In genomic region chr7:48052748-48053147, GRCh38 we compare ENCODE assay signal across 13 cellular contexts. TPM values are rescaled to one million over a fixed set of nuclear protein-coding genes. Genes with fewer than 3 reads are reported as not detected.
DNase-seq lines count a peak whose midpoint lies in the region; ATAC-seq and TF ChIP-seq lines count a peak whose summit lies in the region.
"Had no signal": no experiment of that assay in that cellular context is flagged by ENCODE, and none has a peak within 500 bp of the region (broad histone marks: within the 10 kb centered on the region; RNA-seq: fewer than 3 reads in every experiment).

No MANE protein-coding gene starts in this region.

- H3K27me3 Mint-ChIP-seq in T-helper 17 cell = no peaks in the 10 kb centered on the region
- H3K27me3 Mint-ChIP-seq: dendritic cell treated with granulocyte-macrophage colony-stimulating factor and Interleukin-4, amounts not matched to agents 40 ng/mL and 50 ng/mL, for 4 days had no signal

- no peak overlapping the region for H3K4me3 ChIP-seq in kidney epithelial cell (ENCODE audit: low read depth, low read length)
- H3K4me3 ChIP-seq: ovary had no signal

- H3K9me3 ChIP-seq in T-helper 17 cell (ENCODE audit: control insufficient read depth, low read length, poor library complexity, severe bottlenecking) = no peaks in the 10 kb centered on the region
- H3K9me3 ChIP-seq: ovary had no signal

- peak overlapping the region; percentile 72 for H3K27ac Mint-ChIP-seq in T-helper 17 cell
- H3K27ac Mint-ChIP-seq: dendritic cell treated with granulocyte-macrophage colony-stimulating factor and Interleukin-4, amounts not matched to agents 40 ng/mL and 50 ng/mL, for 4 days had no signal

- ATAC-seq in GM18520 (IDR thresholded peaks at IDR 0.05; ENCODE audit: unreplicated experiment) (peak; percentile 78), HG02884 (IDR thresholded peaks at IDR 0.05; ENCODE audit: unreplicated experiment) (peak; percentile 77), T-helper 17 cell (peak; percentile 33), Right ventricle myocardium superior (ENCODE audit: poor library complexity) (no peak)

- no peak overlapping the region for H3K4me3 Mint-ChIP-seq in T-helper 17 cell
- H3K4me3 Mint-ChIP-seq: dendritic cell treated with granulocyte-macrophage colony-stimulating factor and Interleukin-4, amounts not matched to agents 40 ng/mL and 50 ng/mL, for 4 days had no signal

- DNase-seq in T-helper 17 cell (no peak), kidney epithelial cell (ENCODE audit: low read depth) (peak; percentile 39), Right ventricle myocardium superior (no peak), NCI-H1930 (lab: John Stamatoyannopoulos, UW) (no peak), Kasumi-1 (lab: John Stamatoyannopoulos, UW) (no peak)
- DNase-seq in effector CD8-positive, alpha-beta T cell (lab: John Stamatoyannopoulos, UW) = no peak
- DNase-seq: activated CD8-positive, alpha-beta memory T cell treated with anti-CD3 and anti-CD28 coated beads, Interleukin-2, amount 50 U/mL, for 4 hours; DND-41; NCI-H2029; ovary had no signal

- TF ChIP-seq CTCF in kidney epithelial cell (IDR thresholded peaks at IDR 0.05; ENCODE audit: insufficient read depth, low read length, poor library complexity, severe bottlenecking) = no peak

- intact Hi-C loops in Right ventricle myocardium superior (cut with DNase I) = no loop called here

- peaks cover 2% of the 10 kb centered on the region for H3K36me3 Mint-ChIP-seq in T-helper 17 cell (ENCODE audit: low read depth)

- H3K27me3 ChIP-seq in kidney epithelial cell (ENCODE audit: control insufficient read depth, insufficient read depth, low read length) = no peaks in the 10 kb centered on the region
- H3K27me3 ChIP-seq: ovary had no signal

- H3K36me3 ChIP-seq in kidney epithelial cell (ENCODE audit: control insufficient read depth, insufficient read depth, low read length) = no peaks in the 10 kb centered on the region
- H3K36me3 ChIP-seq: ovary had no signal

- H3K4me1 Mint-ChIP-seq in T-helper 17 cell = peaks cover 6% of the 10 kb centered on the region

RNA-seq across cellular contexts. Expression of gene C7orf57, which starts 17.4 kb away (rescaled TPM):
- total RNA-seq in T-helper 17 cell = under 1 TPM; 0.29 to 0.30 TPM
- 0.34 TPM in 1 of 2 replicates, not detected in the other for total RNA-seq in kidney epithelial cell
- total RNA-seq in Right ventricle myocardium superior = not detected

RNA-seq across cellular contexts. Expression of gene SUN3, which starts 23.8 kb away (rescaled TPM):
- total RNA-seq in T-helper 17 cell = not detected
- total RNA-seq in kidney epithelial cell = not detected in 2 replicates
- total RNA-seq in Right ventricle myocardium superior = not detected
- total RNA-seq: ovary had no signal

RNA-seq across cellular contexts. Expression of gene UPP1, which starts 36.3 kb away (rescaled TPM):
- 10 to 100 TPM; 72.1 to 84.6 TPM for total RNA-seq in T-helper 17 cell
- total RNA-seq in kidney epithelial cell = 421 and 429 TPM in 2 replicates
- 20.3 TPM for total RNA-seq in Right ventricle myocardium superior
